In the genomic region with DNA sequence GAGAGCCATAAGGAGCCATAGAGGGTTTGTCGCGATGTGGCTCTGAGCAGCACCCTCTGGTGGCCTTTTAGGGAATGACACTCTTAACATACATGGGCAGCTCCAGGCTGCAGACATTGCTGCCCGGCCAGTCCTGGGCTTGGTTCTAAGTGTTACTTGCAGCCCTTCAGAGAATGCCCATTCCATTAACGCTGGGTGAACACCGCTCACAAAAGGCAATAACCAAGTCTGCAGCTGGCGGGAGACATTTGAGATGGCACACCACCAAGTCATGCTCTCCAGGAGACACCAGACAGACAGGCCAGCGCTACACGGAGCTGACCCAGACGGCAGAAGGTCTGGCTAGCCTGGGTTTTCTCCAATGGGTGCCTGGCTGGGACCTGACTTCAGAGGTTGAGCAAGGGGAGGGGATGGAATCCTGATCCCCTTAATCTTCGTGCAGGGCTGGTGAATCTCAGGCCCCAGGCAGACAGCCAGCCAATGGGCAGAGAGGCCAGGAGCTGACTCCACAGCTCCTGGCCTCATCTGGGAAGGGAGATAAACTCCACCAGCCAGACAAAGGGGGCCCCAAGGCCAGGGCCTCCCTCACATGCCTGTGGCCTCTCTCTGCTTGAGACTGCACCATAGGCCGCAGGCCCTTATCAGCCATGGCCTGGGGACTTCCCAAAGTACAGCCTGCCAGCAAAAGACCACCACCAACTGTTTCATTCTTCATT, we compare ENCODE assay signal across 8 cellular contexts. TPM values are rescaled to one million over a fixed set of nuclear protein-coding genes. Genes with fewer than 3 reads are reported as not detected.
DNase-seq lines count a peak whose midpoint lies in the region; ATAC-seq and TF ChIP-seq lines count a peak whose summit lies in the region.

No MANE protein-coding gene starts in this region.

- TF ChIP-seq POLR2A in GM18505 (IDR thresholded peaks at IDR 0.05; ENCODE audit: borderline replicate concordance, extremely low read depth, insufficient read depth, insufficient read length) (no peak), ovary (IDR thresholded peaks at IDR 0.05) (no peak), thyroid gland (IDR thresholded peaks at IDR 0.05) (no peak)

- ATAC-seq in GM18505 (IDR thresholded peaks at IDR 0.05; ENCODE audit: unreplicated experiment) = peak; percentile 59

- H3K27me3 ChIP-seq in ovary (no peaks in the 10 kb centered on the region), thyroid gland (no peaks in the 10 kb centered on the region)

- TF ChIP-seq EP300 in ovary (IDR thresholded peaks at IDR 0.05) = no peak

- H3K27ac ChIP-seq in ovary (peak overlapping the region in 1 of 2 donors; percentile 37), thyroid gland (no peak overlapping the region)

- H3K4me3 ChIP-seq in ovary = no peak overlapping the region
- H3K4me3 ChIP-seq in thyroid gland (replicated peaks in 1 of 3) = no peak overlapping the region

- no peaks in the 10 kb centered on the region for H3K36me3 ChIP-seq in ovary
- no peaks in the 10 kb centered on the region for H3K36me3 ChIP-seq in thyroid gland

- peak; percentile 80 for DNase-seq in A172 (ENCODE audit: low spot score)
- peak; percentile 80 for DNase-seq in M059J (ENCODE audit: low read depth)
- DNase-seq in SHP77 treated with DMSO at 0.1 percent for 48 hours (lab: John Stamatoyannopoulos, UW) = peak; percentile 80
- peak; percentile 56 for DNase-seq in activated gamma-delta T cell treated with anti-CD3 and anti-CD28 coated beads, Interleukin-2, amount 50 U/mL, for 16 hours (ENCODE audit: low read depth)
- peak; percentile 82 for DNase-seq in globus pallidus (ENCODE audit: low spot score)
- DNase-seq in ovary = peak; percentile 75 to 86 (median 81)
- peak; percentile 81 to 83 for DNase-seq in thyroid gland

- H3K4me1 ChIP-seq in ovary (ENCODE audit: insufficient read depth) (peaks cover 8% of the 10 kb centered on the region), thyroid gland (peaks cover 0 to 7% of the 10 kb centered on the region in 2 donors)

- peak; percentile 86 to 91 (median 87) for TF ChIP-seq CTCF in ovary (IDR thresholded peaks at IDR 0.05)
- peak; percentile 83 to 92 (median 86) for TF ChIP-seq CTCF in thyroid gland (IDR thresholded peaks at IDR 0.05)

- no peaks in the 10 kb centered on the region for H3K9me3 ChIP-seq in ovary
- no peaks in the 10 kb centered on the region for H3K9me3 ChIP-seq in thyroid gland

- intact Hi-C loops in ovary (cut with DNase I) (loop anchor here in 2 of 4 donors (5.0 kb wide), 1 partner anchor 195 kb away; no protein-coding TSS in a partner anchor), thyroid gland (cut with DNase I) (loop anchor here (5.0 kb wide), 1 partner anchor 195 kb away; no protein-coding TSS in a partner anchor)

- WGBS in ovary, 3 donors = 13 to 15% (median 14%) methylated on average over 11 of the region's 11 CpGs
- 19 to 42% methylated on average over 4 to 11 of the region's 11 CpGs for WGBS in thyroid gland, 2 donors

RNA-seq across cellular contexts. Expression of gene ZDHHC7, which starts 58.8 kb away (rescaled TPM):
- 59.7 and 77.0 TPM in 2 replicates for total RNA-seq in A172 (2014; rRNA removed; shearing (Covaris generic))
- total RNA-seq in M059J (2014; rRNA removed; shearing (Covaris generic)) = 57.0 and 78.0 TPM in 2 replicates
- total RNA-seq in ovary (10 to 100 TPM; 28.3 to 39.6 (median 32.7) TPM), thyroid gland (10 to 100 TPM; 49.8 to 59.2 (median 54.3) TPM)
- 10 to 100 TPM; 23.9 to 54.5 TPM for polyA plus RNA-seq in ovary
